ENCODE assay signal across 16 cellular contexts in the genomic region with DNA sequence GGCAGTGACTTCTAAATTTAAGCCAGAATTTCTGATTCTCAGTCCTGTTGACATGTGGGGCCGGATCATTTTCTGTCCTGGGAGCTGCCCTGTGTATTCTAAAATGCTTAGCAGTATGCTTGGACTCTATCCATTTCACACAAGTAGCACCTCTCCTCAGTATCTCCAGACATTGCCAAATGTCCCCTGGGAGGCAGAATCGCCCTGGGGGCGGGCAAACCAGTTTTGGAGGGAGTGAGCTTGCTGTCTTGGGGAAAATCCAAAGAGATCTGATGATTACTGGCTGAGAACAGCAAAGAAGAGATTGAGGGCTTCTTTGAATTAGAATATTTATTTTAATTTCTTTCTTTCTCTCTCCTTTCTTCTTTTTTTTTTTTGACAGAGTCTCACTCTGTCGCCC. TPM values are rescaled to one million over a fixed set of nuclear protein-coding genes. Genes with fewer than 3 reads are reported as not detected.
"Had no signal": no experiment of that assay in that cellular context is flagged by ENCODE, and none has a peak within 500 bp of the region (broad histone marks: within the 10 kb centered on the region; RNA-seq: fewer than 3 reads in every experiment).

No MANE protein-coding gene starts in this region.

- H3K27ac ChIP-seq: cardiac muscle cell, dorsolateral prefrontal cortex, lower lobe of right lung, neural progenitor cell, ovary, right lobe of liver, upper lobe of right lung had no signal

- H2AFZ ChIP-seq: neural progenitor cell had no signal

- H3K4me3 Mint-ChIP-seq: activated CD4-positive, alpha-beta memory T cell treated with anti-CD3 and anti-CD28 coated beads for 36 hours; activated T-cell treated with anti-CD3 and anti-CD28 coated beads, Interleukin-2, amount 50 U/mL, for 72 hours; neural progenitor cell; stimulated activated naive CD8-positive, alpha-beta T cell treated with anti-CD3 and anti-CD28 coated beads, Interleukin-15, Interleukin-2, amounts not matched to agents 100 ng/mL and 50 ng/mL, for 24 hours had no signal

- H3K36me3 ChIP-seq: cardiac muscle cell, lower lobe of right lung, neural progenitor cell, ovary, right lobe of liver, upper lobe of right lung had no signal

- DNase-seq: activated CD4-positive, alpha-beta memory T cell treated with anti-CD3 and anti-CD28 coated beads for 36 hours; activated T-cell treated with anti-CD3 and anti-CD28 coated beads, Interleukin-2, amount 50 U/mL, for 72 hours; dorsolateral prefrontal cortex; left colon; lower lobe of right lung; ovary; right lobe of liver; stimulated activated CD4-positive, alpha-beta T cell treated with anti-CD3 and anti-CD28 coated beads, Interleukin-4, amount 100 ng/mL, for 4 hours; stimulated activated CD8-positive, alpha-beta memory T cell treated with anti-CD3 and anti-CD28 coated beads, Interleukin-4, amount 100 ng/mL, for 48 hours; T1000; upper lobe of right lung had no signal

- H3K27me3 ChIP-seq: cardiac muscle cell, neural progenitor cell, ovary, right lobe of liver, upper lobe of right lung had no signal

- ATAC-seq: activated T-cell treated with anti-CD3 and anti-CD28 coated beads, Interleukin-2, amount 50 U/mL, for 72 hours; esophagus mucosa; left colon; lower lobe of right lung; right lobe of liver; upper lobe of right lung had no signal

- H3K27me3 Mint-ChIP-seq: activated CD4-positive, alpha-beta memory T cell treated with anti-CD3 and anti-CD28 coated beads for 36 hours; stimulated activated naive CD8-positive, alpha-beta T cell treated with anti-CD3 and anti-CD28 coated beads, Interleukin-15, Interleukin-2, amounts not matched to agents 100 ng/mL and 50 ng/mL, for 24 hours had no signal

- H3K4me2 ChIP-seq: neural progenitor cell, smooth muscle cell had no signal

- H3K9me3 ChIP-seq: lower lobe of right lung, right lobe of liver, upper lobe of right lung had no signal

- H3K27ac Mint-ChIP-seq: activated CD4-positive, alpha-beta memory T cell treated with anti-CD3 and anti-CD28 coated beads for 36 hours; activated T-cell treated with anti-CD3 and anti-CD28 coated beads, Interleukin-2, amount 50 U/mL, for 72 hours; neural progenitor cell; stimulated activated naive CD8-positive, alpha-beta T cell treated with anti-CD3 and anti-CD28 coated beads, Interleukin-15, Interleukin-2, amounts not matched to agents 100 ng/mL and 50 ng/mL, for 24 hours had no signal

- H3K4me1 Mint-ChIP-seq: neural progenitor cell had no signal

- H3K36me3 Mint-ChIP-seq: neural progenitor cell had no signal

- H3K9ac ChIP-seq: neural progenitor cell had no signal

- H3K9me3 Mint-ChIP-seq: activated CD4-positive, alpha-beta memory T cell treated with anti-CD3 and anti-CD28 coated beads for 36 hours; activated T-cell treated with anti-CD3 and anti-CD28 coated beads, Interleukin-2, amount 50 U/mL, for 72 hours; stimulated activated naive CD8-positive, alpha-beta T cell treated with anti-CD3 and anti-CD28 coated beads, Interleukin-15, Interleukin-2, amounts not matched to agents 100 ng/mL and 50 ng/mL, for 24 hours had no signal

- H3K4me1 ChIP-seq: lower lobe of right lung, neural progenitor cell, right lobe of liver, upper lobe of right lung had no signal

- H3K4me3 ChIP-seq: cardiac muscle cell, dorsolateral prefrontal cortex, lower lobe of right lung, neural progenitor cell, ovary, right lobe of liver, smooth muscle cell, upper lobe of right lung had no signal

RNA-seq across cellular contexts. Expression of a gene that starts 16.4 kb away (rescaled TPM):
- total RNA-seq: cardiac muscle cell, smooth muscle cell had no signal
